12 cellular contexts compared by ENCODE assay signal in genomic region chr6:36368921-36369880, GRCh38. TPM values are rescaled to one million over a fixed set of nuclear protein-coding genes. Genes with fewer than 3 reads are reported as not detected.
DNase-seq lines count a peak whose midpoint lies in the region; ATAC-seq lines count a peak whose summit lies in the region.
"Had no signal": no experiment of that assay in that cellular context is flagged by ENCODE, and none has a peak within 500 bp of the region (broad histone marks: within the 10 kb centered on the region; RNA-seq: fewer than 3 reads in every experiment).

No MANE protein-coding gene starts in this region.

- peak overlapping the region; percentile 42 for H3K27ac ChIP-seq in skeletal muscle tissue (ENCODE audit: low read depth, low read length)
- H3K27ac ChIP-seq: A549 had no signal

- peaks cover 0 to 7% (median 6%) of the 10 kb centered on the region in 3 donors for H3K27me3 ChIP-seq in skeletal muscle tissue (ENCODE audit: control insufficient read depth in 3 of 3, insufficient read depth in 3 of 3, low read length in 3 of 3)

- H3K27me3 Mint-ChIP-seq in activated T-helper 17 cell treated with anti-CD3 and anti-CD28 coated beads, Interleukin-2, amount 50 U/mL, for 72 hours = no peaks in the 10 kb centered on the region
- H3K27me3 Mint-ChIP-seq in immature natural killer cell (ENCODE audit: low read depth in 3 of 3) = peaks cover 0 to 3% (median 0%) of the 10 kb centered on the region in 3 donors

- H3K9me3 Mint-ChIP-seq in activated T-helper 17 cell treated with anti-CD3 and anti-CD28 coated beads, Interleukin-2, amount 50 U/mL, for 72 hours = no peaks in the 10 kb centered on the region
- no peaks in the 10 kb centered on the region for H3K9me3 Mint-ChIP-seq in immature natural killer cell
- H3K9me3 Mint-ChIP-seq: T-helper 2 cell treated with Interferon-gamma antibody and Interleukin-4, amounts not matched to agents 5 μg/mL and 100 μg/mL, for 36 hours had no signal

- DNase-seq in NCI-H1105 treated with DMSO at 0.1 percent for 48 hours (lab: John Stamatoyannopoulos, UW) (peak; percentile 16), NCI-H1105 (lab: John Stamatoyannopoulos, UW) (no peak), NCI-H69 (lab: John Stamatoyannopoulos, UW) (peak; percentile 93), epidermal melanocyte (ENCODE audit: insufficient read length, low spot score) (peak; percentile 77), immature natural killer cell (no peak)
- DNase-seq: anterior cingulate cortex had no signal

- H3K4me3 Mint-ChIP-seq in activated T-helper 17 cell treated with anti-CD3 and anti-CD28 coated beads, Interleukin-2, amount 50 U/mL, for 72 hours = no peak overlapping the region
- H3K4me3 Mint-ChIP-seq in immature natural killer cell = no peak overlapping the region
- H3K4me3 Mint-ChIP-seq: T-helper 2 cell treated with Interferon-gamma antibody and Interleukin-4, amounts not matched to agents 5 μg/mL and 100 μg/mL, for 36 hours had no signal

- peaks cover 7 to 15% (median 12%) of the 10 kb centered on the region in 3 donors for H3K4me1 ChIP-seq in skeletal muscle tissue (ENCODE audit: control insufficient read depth in 3 of 3, insufficient read depth in 3 of 3, low read length in 3 of 3)

- peaks cover 7% of the 10 kb centered on the region for H3K36me3 Mint-ChIP-seq in activated T-helper 17 cell treated with anti-CD3 and anti-CD28 coated beads, Interleukin-2, amount 50 U/mL, for 72 hours (ENCODE audit: low read depth)
- H3K36me3 Mint-ChIP-seq in immature natural killer cell = peaks cover 0 to 5% (median 3%) of the 10 kb centered on the region in 3 donors

- H3K9ac ChIP-seq in skeletal muscle tissue (ENCODE audit: low read depth in 1 of 3, low read length in 3 of 3) = peak overlapping the region in 1 of 3 donors; percentile 32

- no peaks in the 10 kb centered on the region for H3K36me3 ChIP-seq in skeletal muscle tissue (ENCODE audit: control insufficient read depth in 3 of 3, insufficient read depth in 3 of 3, low read length in 3 of 3)

- no peak overlapping the region for H3K27ac Mint-ChIP-seq in activated T-helper 17 cell treated with anti-CD3 and anti-CD28 coated beads, Interleukin-2, amount 50 U/mL, for 72 hours
- no peak overlapping the region for H3K27ac Mint-ChIP-seq in immature natural killer cell
- H3K27ac Mint-ChIP-seq: T-helper 2 cell treated with Interferon-gamma antibody and Interleukin-4, amounts not matched to agents 5 μg/mL and 100 μg/mL, for 36 hours had no signal

- H3K4me1 Mint-ChIP-seq in activated T-helper 17 cell treated with anti-CD3 and anti-CD28 coated beads, Interleukin-2, amount 50 U/mL, for 72 hours = no peaks in the 10 kb centered on the region
- H3K4me1 Mint-ChIP-seq in immature natural killer cell = no peaks in the 10 kb centered on the region

- H3K4me3 ChIP-seq in skeletal muscle tissue (ENCODE audit: low read length in 3 of 3) = no peak overlapping the region
- H3K4me3 ChIP-seq: A549 had no signal

- no peak for ATAC-seq in HG02884 (IDR thresholded peaks at IDR 0.05; ENCODE audit: unreplicated experiment)
- no peak for ATAC-seq in activated T-helper 17 cell treated with anti-CD3 and anti-CD28 coated beads, Interleukin-2, amount 50 U/mL, for 72 hours (replicated peaks)
- ATAC-seq: A549 had no signal

- no peaks in the 10 kb centered on the region for H3K9me3 ChIP-seq in skeletal muscle tissue (ENCODE audit: control insufficient read depth in 3 of 3, low read length in 3 of 3)
- H3K9me3 ChIP-seq: A549 had no signal

RNA-seq across cellular contexts. Expression of gene ETV7, which starts 18.3 kb away (rescaled TPM):
- not detected for total RNA-seq in skeletal muscle tissue
- total RNA-seq in activated T-helper 17 cell treated with anti-CD3 and anti-CD28 coated beads, Interleukin-2, amount 50 U/mL, for 72 hours = 10 to 100 TPM in 1 of 2 donors, 1 to 10 TPM in 1; 2.6 to 16.9 TPM
- polyA plus RNA-seq in immature natural killer cell = 1 to 10 TPM in 1 of 3 donors, not detected in 2; 2.0 TPM

RNA-seq across cellular contexts. Expression of gene BNIP5, which starts 32.5 kb away (rescaled TPM):
- total RNA-seq in skeletal muscle tissue = not detected
- not detected for total RNA-seq in activated T-helper 17 cell treated with anti-CD3 and anti-CD28 coated beads, Interleukin-2, amount 50 U/mL, for 72 hours
- polyA plus RNA-seq in immature natural killer cell = not detected
- polyA plus RNA-seq: A549, keratinocyte had no signal

Comparison
In these comparisons a context has a peak if more than half of its experiments do, and no peak if none do; other contexts are left out.
1. DNase-seq: peak in NCI-H1105 treated with DMSO at 0.1 percent for 48 hours (single experiment), NCI-H69 (single experiment) and epidermal melanocyte (single experiment); none in NCI-H1105 (single experiment) and immature natural killer cell (0 of 3).